In genomic region chr20:61640171-61640570, GRCh38 we compare ENCODE assay signal across 1 cellular context.
TF ChIP-seq lines count a peak whose summit lies in the region.

No MANE protein-coding gene starts in this region.

TF ChIP-seq in HCT116, 20 proteins besides CTCF, POLR2A, EP300 and RAD21 (continued from another document):
- no peak for TF ChIP-seq ATF3 (IDR thresholded peaks at IDR 0.05)
- TF ChIP-seq EGR1 (IDR thresholded peaks at IDR 0.05; ENCODE audit: low read depth) = no peak
- no peak for TF ChIP-seq MAX (IDR thresholded peaks at IDR 0.05)
- no peak for TF ChIP-seq CBX3 (IDR thresholded peaks at IDR 0.05; ENCODE audit: low read depth)
- no peak for TF ChIP-seq TCF7L2 (IDR thresholded peaks at IDR 0.05; ENCODE audit: borderline replicate concordance, extremely low read depth, insufficient read depth, insufficient read length)
- TF ChIP-seq YY1 (IDR thresholded peaks at IDR 0.05; ENCODE audit: extremely low read depth, insufficient replicate concordance, low read depth, low read length) = no peak
- no peak for TF ChIP-seq ZBTB33 (IDR thresholded peaks at IDR 0.05; ENCODE audit: extremely low read depth, insufficient replicate concordance, low read length)
- TF ChIP-seq ZNF274 (IDR thresholded peaks at IDR 0.05; ENCODE audit: low read depth, low read length) = no peak
